ENCODE assay signal across 8 cellular contexts in the genomic region with DNA sequence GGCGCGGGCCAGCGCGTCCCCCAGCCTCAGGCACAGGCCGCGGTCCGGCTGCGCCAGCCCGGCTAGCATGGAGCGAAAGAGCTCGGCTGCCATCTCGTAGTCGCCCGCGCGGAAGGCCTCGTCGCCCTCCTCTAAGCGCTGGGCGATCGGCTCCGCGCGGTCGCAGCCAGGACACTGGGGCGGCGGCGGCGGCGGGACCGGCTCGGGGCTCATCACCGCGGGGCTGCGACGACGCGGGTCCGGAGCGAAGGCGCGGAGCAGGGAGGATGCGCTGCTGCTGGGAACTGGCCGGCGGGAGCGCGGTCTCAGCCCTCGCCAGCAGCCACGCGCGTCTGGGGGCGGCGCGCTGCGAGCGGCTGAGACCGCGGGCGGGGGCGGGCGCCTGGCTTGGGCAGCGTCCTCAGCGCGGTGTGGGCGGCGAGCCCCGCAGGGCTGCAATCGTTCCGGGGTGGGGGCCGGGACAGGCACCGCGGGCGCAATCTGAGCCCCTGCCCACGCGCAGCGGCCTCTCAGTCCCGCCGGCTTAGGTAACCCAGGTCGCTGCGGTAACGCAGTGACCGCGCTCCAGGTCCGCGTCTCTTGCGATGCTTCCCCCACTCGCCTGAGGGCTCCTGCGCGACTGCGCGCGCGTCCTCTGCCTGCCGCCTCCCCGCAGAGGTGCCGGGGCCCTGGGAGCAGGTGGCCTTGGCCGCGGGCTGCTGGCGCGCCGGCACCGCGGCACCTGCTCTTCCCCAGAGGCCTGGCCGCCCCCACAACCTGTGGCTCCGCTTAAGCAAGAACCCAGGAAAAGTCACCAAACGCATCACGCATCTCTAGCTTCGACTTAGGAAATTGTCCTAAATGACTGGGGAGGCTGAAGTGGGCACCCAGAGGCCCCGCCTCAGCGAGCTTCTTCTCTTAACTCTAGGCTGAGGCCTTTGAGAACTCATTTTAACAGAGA. TPM values are rescaled to one million over a fixed set of nuclear protein-coding genes. Genes with fewer than 3 reads are reported as not detected.
A peak's percentile ranks its signal among the peaks of the same experiment; 100 is the strongest.
DNase-seq lines count a peak whose midpoint lies in the region; ATAC-seq and TF ChIP-seq lines count a peak whose summit lies in the region.

TSS of gene LONRF2 (minus strand) at position 621 of the 940 bp plus-strand sequence. CDS start at position 213, 408 bp downstream.

- no peaks in the 10 kb centered on the region; the same call in 1 of the 2 replicates for H3K4me1 ChIP-seq in iPS DF 6.9 (ENCODE audit: control insufficient read depth, insufficient read depth, low read length)
- peaks cover 0 to 19% (median 12%) of the 10 kb centered on the region in 4 donors for H3K4me1 ChIP-seq in sigmoid colon

- no peak for TF ChIP-seq POLR2A in sigmoid colon (IDR thresholded peaks at IDR 0.05)

- no peak for TF ChIP-seq CTCF in sigmoid colon (IDR thresholded peaks at IDR 0.05)

- peaks cover 2% of the 10 kb centered on the region for H3K9me3 ChIP-seq in iPS DF 6.9 (ENCODE audit: control insufficient read depth, insufficient read depth, low read length)
- no peaks in the 10 kb centered on the region for H3K9me3 ChIP-seq in sigmoid colon

- peak within 1 kb of the TSS; percentile 58 for H3K4me3 ChIP-seq in iPS DF 6.9 (ENCODE audit: low read length)
- peak within 1 kb of the TSS; percentile 47 to 80 (median 64) for H3K4me3 ChIP-seq in sigmoid colon

- TF ChIP-seq EP300 in sigmoid colon (IDR thresholded peaks at IDR 0.05) = no peak

- ATAC-seq in GM18858 (IDR thresholded peaks at IDR 0.05; ENCODE audit: unreplicated experiment) = no peak
- no peak for ATAC-seq in GM18868 (IDR thresholded peaks at IDR 0.05; ENCODE audit: unreplicated experiment)
- no peak for ATAC-seq in HG03108 (IDR thresholded peaks at IDR 0.05; ENCODE audit: unreplicated experiment)

- DNase-seq in Daoy (ENCODE audit: low read depth) (peak; percentile 35), NCI-H128 (lab: John Stamatoyannopoulos, UW; ENCODE audit: unreplicated experiment) (peak; percentile 57), iPS DF 6.9 (ENCODE audit: low read depth, low spot score) (no peak), sigmoid colon (no peak)

- peak within 1 kb of the TSS; percentile 66 for H3K27ac ChIP-seq in angular gyrus (ENCODE audit: low read depth, low read length)
- no peak within 1 kb of the TSS for H3K27ac ChIP-seq in iPS DF 6.9 (ENCODE audit: low read length)
- H3K27ac ChIP-seq in sigmoid colon = peak within 1 kb of the TSS; percentile 84 to 91 (median 86)

- H3K36me3 ChIP-seq in iPS DF 6.9 (ENCODE audit: control insufficient read depth, insufficient read depth, low read length) = no peaks in the 10 kb centered on the region
- H3K36me3 ChIP-seq in sigmoid colon = no peaks in the 10 kb centered on the region

- peaks cover 17% of the 10 kb centered on the region; the same call in 1 of the 2 replicates for H3K27me3 ChIP-seq in iPS DF 6.9 (ENCODE audit: control insufficient read depth, insufficient read depth, low read length)
- peaks cover 0 to 5% (median 0%) of the 10 kb centered on the region in 3 donors for H3K27me3 ChIP-seq in sigmoid colon

- intact Hi-C loops in sigmoid colon (cut with DNase I) = loop anchor here (5.0 kb wide), 1 partner anchor 45 kb away; no protein-coding TSS in a partner anchor

- WGBS in iPS DF 6.9 (ENCODE audit: insufficient coverage, insufficient read length) = no CpG with 5 or more reads among the region's 110 CpGs
- WGBS in sigmoid colon, 2 donors = 2 to 3% methylated on average over 110 of the region's 110 CpGs

RNA-seq across cellular contexts. Expression of gene LONRF2, which starts in this region (rescaled TPM):
- total RNA-seq in Daoy (2014; rRNA removed; shearing (Covaris generic)) = 0.17 and 0.65 TPM in 2 replicates
- total RNA-seq in sigmoid colon = 10 to 100 TPM; 14.6 to 25.8 (median 18.6) TPM
- polyA plus RNA-seq in sigmoid colon = under 1 TPM; under 0.01 to 0.89 (median under 0.01) TPM

Comparison
In these comparisons a context has a peak if more than half of its experiments do, and no peak if none do; other contexts are left out.
1. Peak in DNase-seq in Daoy; RNA of the gene not detected or under 1 TPM.